1 cellular context compared by ENCODE assay signal in the genomic region with DNA sequence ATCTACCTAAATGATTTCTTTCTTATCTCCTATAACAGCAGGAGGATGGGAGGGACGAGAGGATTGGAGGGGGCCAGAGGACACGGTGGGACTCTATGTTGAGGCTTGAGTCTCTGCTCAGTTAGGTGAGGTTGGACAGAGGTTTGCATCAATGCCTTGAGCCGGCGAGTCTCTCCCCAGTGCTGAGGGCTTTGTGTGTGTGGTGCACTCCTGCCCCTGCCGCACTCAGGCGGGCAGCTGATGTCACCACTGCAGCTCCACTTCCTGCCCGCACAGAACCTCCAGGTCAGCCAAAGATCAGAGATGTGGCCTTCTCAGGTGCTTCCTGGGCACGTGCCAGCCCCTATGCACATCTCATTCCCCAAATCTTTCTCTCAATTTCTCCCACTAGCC.
TF ChIP-seq lines count a peak whose summit lies in the region.

No MANE protein-coding gene starts in this region.

TF ChIP-seq in HEK293, 187 proteins besides CTCF, POLR2A, EP300 and RAD21:
- TF ChIP-seq ZNF335 (tag by site-specific recombination; conservative IDR thresholded peaks at IDR 0.05) (peak; percentile 45), ZXDB (tag by site-specific recombination; IDR thresholded peaks at IDR 0.05) (peak; percentile 17; the same call in 1 of the 2 replicates)
